1 cellular context compared by ENCODE assay signal in the genomic region with DNA sequence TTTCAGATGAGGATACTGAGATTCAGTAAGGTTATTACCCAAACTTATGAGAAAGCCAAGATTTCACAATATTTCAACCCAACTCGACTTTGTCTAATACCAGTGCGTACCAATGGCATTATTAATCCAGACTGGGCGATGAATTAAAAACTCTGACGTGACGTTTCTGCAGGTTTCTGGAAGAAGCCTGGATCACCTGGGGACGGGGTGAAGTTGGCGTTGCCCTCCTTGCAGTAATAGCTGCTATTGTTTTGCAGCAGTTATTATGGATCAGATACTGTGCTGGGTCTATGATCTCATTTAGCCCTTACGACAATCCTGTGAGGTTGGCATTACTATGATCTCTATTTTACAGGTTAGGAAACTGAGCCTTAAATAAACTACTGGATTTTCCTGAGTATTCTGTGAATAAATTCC.
TF ChIP-seq lines count a peak whose summit lies in the region.

No MANE protein-coding gene starts in this region.

TF ChIP-seq in K562, 482 proteins besides CTCF, POLR2A, EP300 and RAD21 (continued from another document):
- TF ChIP-seq NRF1 (conservative IDR thresholded peaks at IDR 0.05 in 1 of 2, IDR thresholded peaks at IDR 0.05 in 1 of 2) (no peak), HLTF (IDR thresholded peaks at IDR 0.05) (no peak), ZNF253 (CRISPR knock-in tag; conservative IDR thresholded peaks at IDR 0.05) (no peak), CTBP1 (IDR thresholded peaks at IDR 0.05; ENCODE audit: borderline replicate concordance) (no peak; the same call in 1 of the 2 replicates), ZBTB1 (CRISPR knock-in tag; IDR thresholded peaks at IDR 0.05; ENCODE audit: borderline replicate concordance, low read depth) (no peak; the same call in 1 of the 2 replicates), ZNF224 (CRISPR knock-in tag; IDR thresholded peaks at IDR 0.05) (no peak), HDAC1 (IDR thresholded peaks at IDR 0.05) (no peak), ZNF707 (CRISPR knock-in tag; conservative IDR thresholded peaks at IDR 0.05) (no peak), ZBTB8A (IDR thresholded peaks at IDR 0.05; ENCODE audit: partially characterized antibody) (no peak), DIDO1 (tag; IDR thresholded peaks at IDR 0.05; ENCODE audit: low read depth) (0 out of 2 replicates have a peak, but pooled peaks have one; percentile 27), GATAD2B (IDR thresholded peaks at IDR 0.05; ENCODE audit: borderline replicate concordance) (peak; percentile 79; the same call in 1 of the 2 replicates), ZNF165 (CRISPR knock-in tag; IDR thresholded peaks at IDR 0.05; ENCODE audit: borderline replicate concordance) (no peak), KDM4B (IDR thresholded peaks at IDR 0.05; ENCODE audit: borderline replicate concordance in 2 of 2, low read depth in 1 of 2) (peak in 1 of 2 experiments; percentile 42; a peak in 1 of 4 replicates)
- TF ChIP-seq, protein P1, sequence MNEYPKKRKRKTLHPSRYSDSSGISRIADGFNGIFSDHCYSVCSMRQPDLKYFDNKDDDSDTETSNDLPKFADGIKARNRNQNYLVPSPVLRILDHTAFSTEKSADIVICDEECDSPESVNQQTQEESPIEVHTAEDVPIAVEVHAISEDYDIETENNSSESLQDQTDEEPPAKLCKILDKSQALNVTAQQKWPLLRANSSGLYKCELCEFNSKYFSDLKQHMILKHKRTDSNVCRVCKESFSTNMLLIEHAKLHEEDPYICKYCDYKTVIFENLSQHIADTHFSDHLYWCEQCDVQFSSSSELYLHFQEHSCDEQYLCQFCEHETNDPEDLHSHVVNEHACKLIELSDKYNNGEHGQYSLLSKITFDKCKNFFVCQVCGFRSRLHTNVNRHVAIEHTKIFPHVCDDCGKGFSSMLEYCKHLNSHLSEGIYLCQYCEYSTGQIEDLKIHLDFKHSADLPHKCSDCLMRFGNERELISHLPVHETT (CRISPR knock-in tag; conservative IDR thresholded peaks at IDR 0.05 in 1 of 2, IDR thresholded peaks at IDR 0.05 in 1 of 2), result no peak
- TF ChIP-seq, protein P2, sequence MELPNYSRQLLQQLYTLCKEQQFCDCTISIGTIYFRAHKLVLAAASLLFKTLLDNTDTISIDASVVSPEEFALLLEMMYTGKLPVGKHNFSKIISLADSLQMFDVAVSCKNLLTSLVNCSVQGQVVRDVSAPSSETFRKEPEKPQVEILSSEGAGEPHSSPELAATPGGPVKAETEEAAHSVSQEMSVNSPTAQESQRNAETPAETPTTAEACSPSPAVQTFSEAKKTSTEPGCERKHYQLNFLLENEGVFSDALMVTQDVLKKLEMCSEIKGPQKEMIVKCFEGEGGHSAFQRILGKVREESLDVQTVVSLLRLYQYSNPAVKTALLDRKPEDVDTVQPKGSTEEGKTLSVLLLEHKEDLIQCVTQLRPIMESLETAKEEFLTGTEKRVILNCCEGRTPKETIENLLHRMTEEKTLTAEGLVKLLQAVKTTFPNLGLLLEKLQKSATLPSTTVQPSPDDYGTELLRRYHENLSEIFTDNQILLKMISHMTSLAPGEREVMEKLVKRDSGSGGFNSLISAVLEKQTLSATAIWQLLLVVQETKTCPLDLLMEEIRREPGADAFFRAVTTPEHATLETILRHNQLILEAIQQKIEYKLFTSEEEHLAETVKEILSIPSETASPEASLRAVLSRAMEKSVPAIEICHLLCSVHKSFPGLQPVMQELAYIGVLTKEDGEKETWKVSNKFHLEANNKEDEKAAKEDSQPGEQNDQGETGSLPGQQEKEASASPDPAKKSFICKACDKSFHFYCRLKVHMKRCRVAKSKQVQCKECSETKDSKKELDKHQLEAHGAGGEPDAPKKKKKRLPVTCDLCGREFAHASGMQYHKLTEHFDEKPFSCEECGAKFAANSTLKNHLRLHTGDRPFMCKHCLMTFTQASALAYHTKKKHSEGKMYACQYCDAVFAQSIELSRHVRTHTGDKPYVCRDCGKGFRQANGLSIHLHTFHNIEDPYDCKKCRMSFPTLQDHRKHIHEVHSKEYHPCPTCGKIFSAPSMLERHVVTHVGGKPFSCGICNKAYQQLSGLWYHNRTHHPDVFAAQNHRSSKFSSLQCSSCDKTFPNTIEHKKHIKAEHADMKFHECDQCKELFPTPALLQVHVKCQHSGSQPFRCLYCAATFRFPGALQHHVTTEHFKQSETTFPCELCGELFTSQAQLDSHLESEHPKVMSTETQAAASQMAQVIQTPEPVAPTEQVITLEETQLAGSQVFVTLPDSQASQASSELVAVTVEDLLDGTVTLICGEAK (IDR thresholded peaks at IDR 0.05), result peak; percentile 77; the same call in 1 of the 2 replicates
- TF ChIP-seq, protein P2 (CRISPR knock-in tag; IDR thresholded peaks at IDR 0.05), result no peak
- TF ChIP-seq, protein P3, sequence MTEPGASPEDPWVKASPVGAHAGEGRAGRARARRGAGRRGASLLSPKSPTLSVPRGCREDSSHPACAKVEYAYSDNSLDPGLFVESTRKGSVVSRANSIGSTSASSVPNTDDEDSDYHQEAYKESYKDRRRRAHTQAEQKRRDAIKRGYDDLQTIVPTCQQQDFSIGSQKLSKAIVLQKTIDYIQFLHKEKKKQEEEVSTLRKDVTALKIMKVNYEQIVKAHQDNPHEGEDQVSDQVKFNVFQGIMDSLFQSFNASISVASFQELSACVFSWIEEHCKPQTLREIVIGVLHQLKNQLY (CRISPR knock-in tag; conservative IDR thresholded peaks at IDR 0.05), result peak in 1 of 2 experiments; percentile 85; a peak in 1 of 4 replicates
